8 cellular contexts compared by ENCODE assay signal in the genomic region with DNA sequence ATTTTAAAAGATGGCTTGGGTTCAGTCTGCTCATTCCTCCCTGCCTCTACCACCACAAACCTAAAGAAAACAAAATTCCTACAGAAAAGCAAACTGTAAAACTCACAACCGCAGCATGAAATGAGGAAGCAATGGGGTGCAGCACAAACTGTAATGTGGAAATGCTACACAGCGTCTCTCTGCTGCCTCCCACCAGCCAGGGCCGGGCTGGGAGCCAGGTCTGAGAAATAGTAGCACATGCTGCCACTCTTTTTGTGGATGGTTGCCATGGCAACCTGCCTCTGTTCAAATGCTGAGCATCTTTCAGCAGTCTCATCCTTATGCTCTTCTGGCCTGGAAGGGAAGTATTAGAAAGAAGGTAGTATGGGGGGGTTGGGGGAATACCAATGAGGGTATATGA. TPM values are rescaled to one million over a fixed set of nuclear protein-coding genes. Genes with fewer than 3 reads are reported as not detected.
DNase-seq lines count a peak whose midpoint lies in the region; ATAC-seq and TF ChIP-seq lines count a peak whose summit lies in the region.

No MANE protein-coding gene starts in this region.

- 27% methylated on average over 3 of the region's 3 CpGs for WGBS in SK-N-SH (ENCODE audit: low lambda C conversion rate)

- H3K79me2 ChIP-seq in SK-N-SH (ENCODE audit: insufficient read depth), result no peaks in the 10 kb centered on the region

- no peak overlapping the region for H3K4me2 ChIP-seq in SK-N-SH

- H2AFZ ChIP-seq in SK-N-SH (ENCODE audit: low read depth), result no peak overlapping the region

- peaks cover 9 to 12% of the 10 kb centered on the region in 2 donors for H3K4me1 Mint-ChIP-seq in natural killer cell treated with Interleukin-12 subunit alpha and Interleukin-12 subunit beta and Interleukin-15 and Interleukin-18, amount 100 ng/mL, for 72 hours (ENCODE audit: low read depth in 2 of 2)

- H3K27me3 ChIP-seq in SK-N-SH (ENCODE audit: insufficient read depth), result no peaks in the 10 kb centered on the region

- TF ChIP-seq CTCF in SK-N-SH (IDR thresholded peaks at IDR 0.05), result no peak; the same call in 1 of the 2 replicates

- no peaks in the 10 kb centered on the region for H3K9me3 ChIP-seq in SK-N-SH

- H3K9ac ChIP-seq in SK-N-SH, result no peak overlapping the region

- CTCF ChIA-PET in SK-N-SH (lab: Yijun Ruan, JAX), result interaction anchor here (1.1 to 2.3 kb wide), 3 partner anchors 13 to 309 kb away, joined by 3 to 15 read pairs (median 4); no protein-coding TSS in a partner anchor

- POLR2A ChIA-PET in SK-N-SH (lab: Yijun Ruan, JAX), result no interaction called here

- H3K27me3 Mint-ChIP-seq in natural killer cell treated with Interleukin-12 subunit alpha and Interleukin-12 subunit beta and Interleukin-15 and Interleukin-18, amount 100 ng/mL, for 72 hours, result no peaks in the 10 kb centered on the region

- H3F3A ChIP-seq in SK-N-SH (replicated peaks; ENCODE audit: insufficient read depth), result no peaks in the 10 kb centered on the region

- no peaks in the 10 kb centered on the region for H4K20me1 ChIP-seq in SK-N-SH (ENCODE audit: insufficient read depth)

- no peak for TF ChIP-seq EP300 in SK-N-SH (IDR thresholded peaks at IDR 0.05; ENCODE audit: borderline replicate concordance in 1 of 2, low read depth in 1 of 2, low read length in 1 of 2)

- H3K4me1 ChIP-seq in SK-N-SH (ENCODE audit: control insufficient read depth in 1 of 2, insufficient read depth in 2 of 2, low read depth in 1 of 2, low read length in 1 of 2), result peaks cover 0 to 5% of the 10 kb centered on the region in 2 experiments; a peak in 1 of 4 replicates

- no peak overlapping the region for H3K4me3 ChIP-seq in SK-N-SH (ENCODE audit: low read depth in 2 of 2, low read length in 1 of 2)

- no peaks in the 10 kb centered on the region for H3K36me3 ChIP-seq in SK-N-SH (replicated peaks in 1 of 2; ENCODE audit: control insufficient read depth in 1 of 2, insufficient read depth in 2 of 2, low read length in 1 of 2)

- H3K9me2 ChIP-seq in SK-N-SH, result no peaks in the 10 kb centered on the region

- H3K9me3 Mint-ChIP-seq in natural killer cell treated with Interleukin-12 subunit alpha and Interleukin-12 subunit beta and Interleukin-15 and Interleukin-18, amount 100 ng/mL, for 72 hours, result no peaks in the 10 kb centered on the region

- ATAC-seq in GM18498 (IDR thresholded peaks at IDR 0.05; ENCODE audit: unreplicated experiment) (peak; percentile 50), HG02885 (IDR thresholded peaks at IDR 0.05; ENCODE audit: poor library complexity, unreplicated experiment) (peak; percentile 37)
- ATAC-seq in natural killer cell treated with Interleukin-12 subunit alpha and Interleukin-12 subunit beta and Interleukin-15 and Interleukin-18, amount 100 ng/mL, for 72 hours, result no peak

- peak overlapping the region; percentile 43 for H3K4me3 Mint-ChIP-seq in natural killer cell treated with Interleukin-12 subunit alpha and Interleukin-12 subunit beta and Interleukin-15 and Interleukin-18, amount 100 ng/mL, for 72 hours

- DNase-seq in SK-N-SH (peak; percentile 72), fibroblast of gingiva (ENCODE audit: low read depth) (peak; percentile 86), T1000 (lab: John Stamatoyannopoulos, UW) (no peak)
- no peak for DNase-seq in natural killer cell treated with Interleukin-12 subunit alpha and Interleukin-12 subunit beta and Interleukin-15 and Interleukin-18, amount 100 ng/mL, for 72 hours (ENCODE audit: low spot score)
- DNase-seq in central memory CD4-positive, alpha-beta T cell, result no peak
- no peak for DNase-seq in activated CD8-positive, alpha-beta memory T cell treated with anti-CD3 and anti-CD28 coated beads, Interleukin-2, amount 50 U/mL, for 48 hours

- no peaks in the 10 kb centered on the region for H3K36me3 Mint-ChIP-seq in natural killer cell treated with Interleukin-12 subunit alpha and Interleukin-12 subunit beta and Interleukin-15 and Interleukin-18, amount 100 ng/mL, for 72 hours

- peak; percentile 29; the same call in 1 of the 2 replicates for TF ChIP-seq RAD21 in SK-N-SH (IDR thresholded peaks at IDR 0.05; ENCODE audit: low read length)

- H3K27ac Mint-ChIP-seq in natural killer cell treated with Interleukin-12 subunit alpha and Interleukin-12 subunit beta and Interleukin-15 and Interleukin-18, amount 100 ng/mL, for 72 hours, result peak overlapping the region; percentile 24 to 33

- H3K27ac ChIP-seq in SK-N-SH (ENCODE audit: low read depth in 2 of 2, low read length in 1 of 2), result no peak overlapping the region

TF ChIP-seq in SK-N-SH, 30 proteins besides CTCF, POLR2A, EP300 and RAD21:
- TF ChIP-seq FOXM1 (IDR thresholded peaks at IDR 0.05; ENCODE audit: low read depth), result no peak
- no peak for TF ChIP-seq NRF1 (IDR thresholded peaks at IDR 0.05; ENCODE audit: low read depth, low read length)
- TF ChIP-seq, protein P1, sequence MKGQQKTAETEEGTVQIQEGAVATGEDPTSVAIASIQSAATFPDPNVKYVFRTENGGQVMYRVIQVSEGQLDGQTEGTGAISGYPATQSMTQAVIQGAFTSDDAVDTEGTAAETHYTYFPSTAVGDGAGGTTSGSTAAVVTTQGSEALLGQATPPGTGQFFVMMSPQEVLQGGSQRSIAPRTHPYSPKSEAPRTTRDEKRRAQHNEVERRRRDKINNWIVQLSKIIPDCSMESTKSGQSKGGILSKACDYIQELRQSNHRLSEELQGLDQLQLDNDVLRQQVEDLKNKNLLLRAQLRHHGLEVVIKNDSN (IDR thresholded peaks at IDR 0.05; ENCODE audit: borderline replicate concordance, low read depth), result no peak
- no peak for TF ChIP-seq TEAD4 (IDR thresholded peaks at IDR 0.05; ENCODE audit: borderline replicate concordance, insufficient read depth)
- TF ChIP-seq CHD2 (IDR thresholded peaks at IDR 0.05; ENCODE audit: low read length, partially characterized antibody), result no peak
- peak; percentile 62; the same call in 1 of the 2 replicates for TF ChIP-seq MXI1 (IDR thresholded peaks at IDR 0.05; ENCODE audit: low read depth, low read length)

RNA-seq across cellular contexts. Expression of a gene that starts 55.4 kb away (rescaled TPM):
- polyA plus RNA-seq in SK-N-SH (2012; rRNA removed), result not detected in 2 replicates
- polyA plus RNA-seq in SK-N-SH (2012; cell fraction: cytosol; rRNA removed), result not detected in 2 replicates
- not detected in 2 replicates for polyA plus RNA-seq in SK-N-SH (2012; cell fraction: nucleus; rRNA removed)
- total RNA-seq in natural killer cell treated with Interleukin-12 subunit alpha and Interleukin-12 subunit beta and Interleukin-15 and Interleukin-18, amount 100 ng/mL, for 72 hours, result 100 to 1,000 TPM; 117 to 270 TPM

Comparison
In these comparisons a context has a peak if more than half of its experiments do, and no peak if none do; other contexts are left out.
1. ATAC-seq: peak in GM18498 (single experiment) and HG02885 (single experiment); none in natural killer cell treated with Interleukin-12 subunit alpha and Interleukin-12 subunit beta and Interleukin-15 and Interleukin-18, amount 100 ng/mL, for 72 hours (0 of 2).
2. DNase-seq: peak in SK-N-SH (single experiment) and fibroblast of gingiva (single experiment); none in natural killer cell treated with Interleukin-12 subunit alpha and Interleukin-12 subunit beta and Interleukin-15 and Interleukin-18, amount 100 ng/mL, for 72 hours (single experiment), T1000 (single experiment), central memory CD4-positive, alpha-beta T cell (single experiment) and activated CD8-positive, alpha-beta memory T cell treated with anti-CD3 and anti-CD28 coated beads, Interleukin-2, amount 50 U/mL, for 48 hours (single experiment).